8 cellular contexts compared by ENCODE assay signal in genomic region chr7:133409421-133409820, GRCh38.
"Had no signal": no experiment of that assay in that cellular context is flagged by ENCODE, and none has a peak within 500 bp of the region (broad histone marks: within the 10 kb centered on the region; RNA-seq: fewer than 3 reads in every experiment).

No MANE protein-coding gene starts in this region.

- DNase-seq: H9, HCEC 1CT, IMR-90, KG1 had no signal

- H2AFZ ChIP-seq: GM23338 had no signal

- H3K4me3 ChIP-seq: GM23338, K562 had no signal

- H3K27ac ChIP-seq: HL-60 had no signal

- FAIRE-seq: H1, K562 had no signal

- ATAC-seq: GM23338, K562 had no signal

- H3K4me2 ChIP-seq: GM23338 had no signal
